In genomic region chr10:52314822-52315552, GRCh38 we compare ENCODE assay signal across 8 cellular contexts. TPM values are rescaled to one million over a fixed set of nuclear protein-coding genes. Genes with fewer than 3 reads are reported as not detected.
DNase-seq lines count a peak whose midpoint lies in the region; ATAC-seq and TF ChIP-seq lines count a peak whose summit lies in the region.

No MANE protein-coding gene starts in this region.

- no peak for TF ChIP-seq CTCF in heart right ventricle (IDR thresholded peaks at IDR 0.05)
- no peak for TF ChIP-seq CTCF in psoas muscle (IDR thresholded peaks at IDR 0.05)

- H3K27me3 ChIP-seq in heart right ventricle: peaks cover 0 to 58% (median 24%) of the 10 kb centered on the region in 7 donors
- H3K27me3 ChIP-seq in psoas muscle (ENCODE audit: insufficient read depth in 3 of 3, low read length in 2 of 3): no peaks in the 10 kb centered on the region

- in situ Hi-C loops in ACHN (cut with HindIII; ENCODE audit: low pct_ligation_motif_present, low pct_unique_long_range_greater_than_20kb, low sequenced_read_pairs): loop anchor here (25.0 kb wide), 1 partner anchor 247 kb away; no protein-coding TSS in a partner anchor

- H3K9me3 ChIP-seq in heart right ventricle (no peaks in the 10 kb centered on the region), psoas muscle (no peaks in the 10 kb centered on the region)

- H3K9me3 Mint-ChIP-seq in activated naive CD4-positive, alpha-beta T cell treated with anti-CD3 and anti-CD28 coated beads, Interleukin-2, amount 50 U/mL, for 72 hours: peaks cover 4 to 5% of the 10 kb centered on the region in 2 donors

- H3K36me3 ChIP-seq in heart right ventricle: no peaks in the 10 kb centered on the region
- no peaks in the 10 kb centered on the region for H3K36me3 ChIP-seq in psoas muscle (ENCODE audit: insufficient read depth in 1 of 2, low read depth in 1 of 2)

- H3K27ac Mint-ChIP-seq in activated naive CD4-positive, alpha-beta T cell treated with anti-CD3 and anti-CD28 coated beads, Interleukin-2, amount 50 U/mL, for 72 hours: no peak overlapping the region

- peaks cover 15 to 20% of the 10 kb centered on the region in 2 donors for H3K36me3 Mint-ChIP-seq in activated naive CD4-positive, alpha-beta T cell treated with anti-CD3 and anti-CD28 coated beads, Interleukin-2, amount 50 U/mL, for 72 hours

- H3K4me1 ChIP-seq in heart right ventricle (peaks cover 0 to 20% (median 17%) of the 10 kb centered on the region in 9 donors), psoas muscle (no peaks in the 10 kb centered on the region)

- H3K4me3 ChIP-seq in heart right ventricle (peak overlapping the region; percentile 27 to 62 (median 54)), psoas muscle (peak overlapping the region; percentile 74)

- ATAC-seq in GM18505 (IDR thresholded peaks at IDR 0.05; ENCODE audit: unreplicated experiment) (peak; percentile 25), SK-N-SH treated with all-trans-retinoic acid at 6 μM for 48 hours (peak; percentile 5), heart right ventricle (peak in 7 of 8 donors; percentile 13 to 58 (median 35)), psoas muscle (peak; percentile 2 to 30 (median 24))
- no peak for ATAC-seq in activated naive CD4-positive, alpha-beta T cell treated with anti-CD3 and anti-CD28 coated beads, Interleukin-2, amount 50 U/mL, for 72 hours

- intact Hi-C loops in heart right ventricle (cut with DNase I) (loop anchor here in 3 of 10 donors (5.0 kb wide), 3 partner anchors 162 to 337 kb away; no protein-coding TSS in a partner anchor), psoas muscle (cut with DNase I) (loop anchor here in 1 of 2 donors (5.0 kb wide), 1 partner anchor 167 kb away; no protein-coding TSS in a partner anchor)

- no peak for TF ChIP-seq POLR2A in GM18505 (IDR thresholded peaks at IDR 0.05; ENCODE audit: borderline replicate concordance, extremely low read depth, insufficient read depth, insufficient read length)

- WGBS in heart right ventricle, 2 donors: 11 to 12% methylated on average over 36 of the region's 36 CpGs
- WGBS in psoas muscle, 3 donors: 8 to 9% (median 8%) methylated on average over 36 of the region's 36 CpGs

- DNase-seq in heart right ventricle: no peak
- no peak for DNase-seq in psoas muscle
- no peak for DNase-seq in NK-92 (lab: John Stamatoyannopoulos, UW; ENCODE audit: unreplicated experiment)
- DNase-seq in activated naive CD4-positive, alpha-beta T cell treated with anti-CD3 and anti-CD28 coated beads, Interleukin-2, amount 50 U/mL, for 72 hours (ENCODE audit: low spot score in 2 of 2): no peak
- DNase-seq in stimulated activated CD4-positive, alpha-beta T cell treated with anti-CD3 and anti-CD28 coated beads, Interleukin-2, amount 100 ng/mL, for 24 hours: no peak
- DNase-seq in ACHN: no peak

- H3K27ac ChIP-seq in heart right ventricle (no peak overlapping the region), psoas muscle (no peak overlapping the region)

TF ChIP-seq in SK-N-SH treated with all-trans-retinoic acid at 6 μM for 48 hours, 23 proteins besides CTCF, POLR2A, EP300 and RAD21:
- TF ChIP-seq RARB (CRISPR knock-in tag; IDR thresholded peaks at IDR 0.05) (no peak), GLIS3 (CRISPR knock-in tag; IDR thresholded peaks at IDR 0.05) (no peak), ISL1 (CRISPR knock-in tag; IDR thresholded peaks at IDR 0.05) (no peak), ZNF565 (CRISPR knock-in tag; conservative IDR thresholded peaks at IDR 0.05; ENCODE audit: low read depth) (no peak), ZFP30 (CRISPR knock-in tag; IDR thresholded peaks at IDR 0.05) (no peak), BACH2 (CRISPR knock-in tag; IDR thresholded peaks at IDR 0.05; ENCODE audit: borderline replicate concordance) (no peak), TCF4 (CRISPR knock-in tag; IDR thresholded peaks at IDR 0.05; ENCODE audit: borderline replicate concordance) (no peak)
- TF ChIP-seq, protein P1, sequence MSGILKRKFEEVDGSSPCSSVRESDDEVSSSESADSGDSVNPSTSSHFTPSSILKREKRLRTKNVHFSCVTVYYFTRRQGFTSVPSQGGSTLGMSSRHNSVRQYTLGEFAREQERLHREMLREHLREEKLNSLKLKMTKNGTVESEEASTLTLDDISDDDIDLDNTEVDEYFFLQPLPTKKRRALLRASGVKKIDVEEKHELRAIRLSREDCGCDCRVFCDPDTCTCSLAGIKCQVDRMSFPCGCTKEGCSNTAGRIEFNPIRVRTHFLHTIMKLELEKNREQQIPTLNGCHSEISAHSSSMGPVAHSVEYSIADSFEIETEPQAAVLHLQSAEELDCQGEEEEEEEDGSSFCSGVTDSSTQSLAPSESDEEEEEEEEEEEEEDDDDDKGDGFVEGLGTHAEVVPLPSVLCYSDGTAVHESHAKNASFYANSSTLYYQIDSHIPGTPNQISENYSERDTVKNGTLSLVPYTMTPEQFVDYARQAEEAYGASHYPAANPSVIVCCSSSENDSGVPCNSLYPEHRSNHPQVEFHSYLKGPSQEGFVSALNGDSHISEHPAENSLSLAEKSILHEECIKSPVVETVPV (CRISPR knock-in tag; IDR thresholded peaks at IDR 0.05): no peak

RNA-seq across cellular contexts. Expression of gene DKK1, which starts 0.9 kb away (rescaled TPM):
- total RNA-seq in heart right ventricle (1 to 10 TPM in 1 of 10 donors, under 1 TPM in 4, not detected in 5; 0.26 to 1.2 (median 0.47) TPM), psoas muscle (under 1 TPM in 3 of 4 donors, not detected in 1; 0.17 to 0.42 (median 0.24) TPM)
- polyA plus RNA-seq in heart right ventricle (1 to 10 TPM in 1 of 2 donors, under 1 TPM in 1; 0.66 to 5.1 TPM), psoas muscle (under 1 TPM; 0.09 to 0.77 (median 0.16) TPM)
- not detected for total RNA-seq in activated naive CD4-positive, alpha-beta T cell treated with anti-CD3 and anti-CD28 coated beads, Interleukin-2, amount 50 U/mL, for 72 hours

Comparison
In these comparisons a context has a peak if more than half of its experiments do, and no peak if none do; other contexts are left out.
1. ATAC-seq: peak in GM18505 (single experiment), SK-N-SH treated with all-trans-retinoic acid at 6 μM for 48 hours (single experiment), heart right ventricle (7 of 8) and psoas muscle (4 of 4); none in activated naive CD4-positive, alpha-beta T cell treated with anti-CD3 and anti-CD28 coated beads, Interleukin-2, amount 50 U/mL, for 72 hours (0 of 2).